ENCODE assay signal across 1 cellular context in genomic region chr21:28982637-28983036, GRCh38.
TF ChIP-seq lines count a peak whose summit lies in the region.

No MANE protein-coding gene starts in this region.

TF ChIP-seq in IMR-90, 13 proteins besides CTCF, POLR2A, EP300 and RAD21 (continued from another document):
- TF ChIP-seq ELK1 (IDR thresholded peaks at IDR 0.05; ENCODE audit: borderline replicate concordance, low read depth, low read length) (no peak), SMC3 (IDR thresholded peaks at IDR 0.05; ENCODE audit: low read depth, low read length) (no peak), MAZ (IDR thresholded peaks at IDR 0.05; ENCODE audit: borderline replicate concordance, low read depth, low read length) (no peak), MXI1 (IDR thresholded peaks at IDR 0.05; ENCODE audit: borderline replicate concordance, low read depth, low read length) (no peak), BHLHE40 (IDR thresholded peaks at IDR 0.05; ENCODE audit: low read depth, low read length) (no peak), MAFK (IDR thresholded peaks at IDR 0.05; ENCODE audit: low read depth, low read length) (peak; percentile 35; the same call in 1 of the 2 replicates), CHD1 (IDR thresholded peaks at IDR 0.05; ENCODE audit: low read depth, low read length) (no peak)
